ENCODE assay signal across 1 cellular context in the genomic region with DNA sequence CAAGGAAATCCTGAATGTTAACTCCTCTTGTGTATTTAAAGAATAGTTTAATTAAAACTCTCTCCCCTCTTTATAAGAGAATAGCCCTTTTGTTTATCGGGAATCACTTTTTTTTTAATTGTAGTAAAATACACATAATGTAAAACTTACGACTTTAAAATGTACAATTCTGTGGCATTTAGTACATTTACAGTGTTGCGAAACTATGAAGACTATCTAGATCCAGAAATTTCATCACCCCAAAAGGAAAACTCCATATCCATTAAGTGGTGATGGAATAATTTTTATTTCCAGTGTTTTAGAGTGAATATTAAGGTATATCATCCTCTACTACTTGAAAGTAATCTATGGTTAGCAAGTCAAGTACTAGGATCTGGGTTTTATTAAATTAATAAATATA.
A peak's percentile ranks its signal among the peaks of the same experiment; 100 is the strongest.
TF ChIP-seq lines count a peak whose summit lies in the region.

No MANE protein-coding gene starts in this region.

TF ChIP-seq in K562, 482 proteins besides CTCF, POLR2A, EP300 and RAD21:
- TF ChIP-seq ATF7 (IDR thresholded peaks at IDR 0.05) (no peak), ZNF146 (CRISPR knock-in tag; IDR thresholded peaks at IDR 0.05; ENCODE audit: unreplicated experiment) (no peak), CEBPB (tag; IDR thresholded peaks at IDR 0.05) (peak; percentile 82), ZNF175 (CRISPR knock-in tag; IDR thresholded peaks at IDR 0.05; ENCODE audit: low read depth) (no peak), FOXJ2 (tag; IDR thresholded peaks at IDR 0.05) (no peak), ZNF717 (CRISPR knock-in tag; IDR thresholded peaks at IDR 0.05) (no peak), NRF1 (conservative IDR thresholded peaks at IDR 0.05 in 1 of 2, IDR thresholded peaks at IDR 0.05 in 1 of 2) (no peak), ZC3H8 (IDR thresholded peaks at IDR 0.05) (no peak), TAL1 (IDR thresholded peaks at IDR 0.05) (no peak), CEBPG (CRISPR knock-in tag; IDR thresholded peaks at IDR 0.05) (no peak), CEBPG (tag; conservative IDR thresholded peaks at IDR 0.05 in 1 of 2, IDR thresholded peaks at IDR 0.05 in 1 of 2) (peak; percentile 76 to 77), STAT5B (CRISPR knock-in tag; IDR thresholded peaks at IDR 0.05) (no peak), GMEB1 (CRISPR knock-in tag; IDR thresholded peaks at IDR 0.05) (no peak), RFX7 (CRISPR knock-in tag; IDR thresholded peaks at IDR 0.05) (no peak), DIDO1 (tag; IDR thresholded peaks at IDR 0.05; ENCODE audit: low read depth) (no peak), HMG20A (CRISPR knock-in tag; conservative IDR thresholded peaks at IDR 0.05) (no peak)
- TF ChIP-seq, protein P1, sequence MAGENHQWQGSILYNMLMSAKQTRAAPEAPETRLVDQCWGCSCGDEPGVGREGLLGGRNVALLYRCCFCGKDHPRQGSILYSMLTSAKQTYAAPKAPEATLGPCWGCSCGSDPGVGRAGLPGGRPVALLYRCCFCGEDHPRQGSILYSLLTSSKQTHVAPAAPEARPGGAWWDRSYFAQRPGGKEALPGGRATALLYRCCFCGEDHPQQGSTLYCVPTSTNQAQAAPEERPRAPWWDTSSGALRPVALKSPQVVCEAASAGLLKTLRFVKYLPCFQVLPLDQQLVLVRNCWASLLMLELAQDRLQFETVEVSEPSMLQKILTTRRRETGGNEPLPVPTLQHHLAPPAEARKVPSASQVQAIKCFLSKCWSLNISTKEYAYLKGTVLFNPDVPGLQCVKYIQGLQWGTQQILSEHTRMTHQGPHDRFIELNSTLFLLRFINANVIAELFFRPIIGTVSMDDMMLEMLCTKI (IDR thresholded peaks at IDR 0.05; ENCODE audit: partially characterized antibody), result no peak
- TF ChIP-seq, protein P2, sequence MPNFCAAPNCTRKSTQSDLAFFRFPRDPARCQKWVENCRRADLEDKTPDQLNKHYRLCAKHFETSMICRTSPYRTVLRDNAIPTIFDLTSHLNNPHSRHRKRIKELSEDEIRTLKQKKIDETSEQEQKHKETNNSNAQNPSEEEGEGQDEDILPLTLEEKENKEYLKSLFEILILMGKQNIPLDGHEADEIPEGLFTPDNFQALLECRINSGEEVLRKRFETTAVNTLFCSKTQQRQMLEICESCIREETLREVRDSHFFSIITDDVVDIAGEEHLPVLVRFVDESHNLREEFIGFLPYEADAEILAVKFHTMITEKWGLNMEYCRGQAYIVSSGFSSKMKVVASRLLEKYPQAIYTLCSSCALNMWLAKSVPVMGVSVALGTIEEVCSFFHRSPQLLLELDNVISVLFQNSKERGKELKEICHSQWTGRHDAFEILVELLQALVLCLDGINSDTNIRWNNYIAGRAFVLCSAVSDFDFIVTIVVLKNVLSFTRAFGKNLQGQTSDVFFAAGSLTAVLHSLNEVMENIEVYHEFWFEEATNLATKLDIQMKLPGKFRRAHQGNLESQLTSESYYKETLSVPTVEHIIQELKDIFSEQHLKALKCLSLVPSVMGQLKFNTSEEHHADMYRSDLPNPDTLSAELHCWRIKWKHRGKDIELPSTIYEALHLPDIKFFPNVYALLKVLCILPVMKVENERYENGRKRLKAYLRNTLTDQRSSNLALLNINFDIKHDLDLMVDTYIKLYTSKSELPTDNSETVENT (CRISPR knock-in tag; IDR thresholded peaks at IDR 0.05), result no peak
